In the genomic region with DNA sequence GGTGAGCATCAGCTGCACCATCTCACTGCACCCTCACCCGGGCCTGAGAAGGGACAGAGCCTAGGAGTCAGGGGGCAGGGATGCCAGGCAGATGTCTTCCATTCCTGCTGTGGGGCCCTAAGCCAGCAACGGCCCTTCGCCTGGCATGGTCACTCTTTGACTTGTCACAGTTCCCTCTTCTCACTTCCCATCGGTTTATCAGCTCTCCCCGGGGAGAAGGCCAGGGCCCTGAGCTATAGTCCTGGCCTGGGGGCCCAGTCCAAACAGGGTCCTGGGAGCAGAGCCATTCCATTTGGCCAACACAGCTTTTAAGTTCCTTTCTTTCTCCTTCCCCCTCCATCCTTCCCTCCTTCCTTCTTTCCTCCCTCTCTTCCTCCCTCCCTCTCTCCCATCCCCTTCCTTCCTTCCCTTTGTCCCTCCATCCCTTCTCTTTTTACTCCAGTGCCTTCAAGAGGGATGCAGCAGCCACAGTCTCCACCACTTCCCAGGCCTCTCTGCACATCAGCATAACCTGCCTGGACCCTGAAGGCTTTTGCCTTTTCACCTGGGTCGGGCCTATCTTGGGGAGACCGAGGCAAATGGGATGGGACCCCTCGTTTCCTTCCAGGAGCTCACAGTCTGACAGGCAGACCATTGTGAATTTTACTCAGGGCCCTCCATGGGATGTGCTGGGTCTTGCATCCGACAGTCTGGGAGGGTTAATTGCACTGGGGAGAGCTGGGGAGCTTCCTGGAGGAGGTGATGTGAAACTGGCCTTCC, we compare ENCODE assay signal across 11 cellular contexts. TPM values are rescaled to one million over a fixed set of nuclear protein-coding genes. Genes with fewer than 3 reads are reported as not detected.
DNase-seq lines count a peak whose midpoint lies in the region; ATAC-seq and TF ChIP-seq lines count a peak whose summit lies in the region.
"Had no signal": no experiment of that assay in that cellular context is flagged by ENCODE, and none has a peak within 500 bp of the region (broad histone marks: within the 10 kb centered on the region; RNA-seq: fewer than 3 reads in every experiment).

No MANE protein-coding gene starts in this region.

- H3K4me1 ChIP-seq in RWPE2 (ENCODE audit: insufficient read depth, poor library complexity, severe bottlenecking) (peaks cover 19% of the 10 kb centered on the region), gastrocnemius medialis (peaks cover 2 to 3% of the 10 kb centered on the region in 2 donors)

- POLR2A ChIA-PET in AG04449 (lab: Yijun Ruan, JAX) = interaction anchor here (1.0 to 3.7 kb wide), 18 partner anchors 9 to 197 kb away, joined by 3 to 27 read pairs (median 6); no protein-coding TSS in a partner anchor

- CTCF ChIA-PET in AG04449 (lab: Yijun Ruan, JAX) = interaction anchor here (0.9 to 3.6 kb wide), 10 partner anchors 10 to 475 kb away, joined by 3 to 23 read pairs (median 4); no protein-coding TSS in a partner anchor

- H3K36me3 ChIP-seq in RWPE2 (ENCODE audit: low read depth) = peaks cover 24% of the 10 kb centered on the region
- H3K36me3 ChIP-seq in gastrocnemius medialis = no peaks in the 10 kb centered on the region

- in situ Hi-C loops in gastrocnemius medialis (cut with MboI; ENCODE audit: low sequenced_read_pairs in 4 of 4) = no loop called here

- H3K4me3 ChIP-seq in AG04449 (ENCODE audit: low read depth, low read length) = peak overlapping the region; percentile 68
- no peak overlapping the region for H3K4me3 ChIP-seq in RWPE2 (ENCODE audit: severe bottlenecking)
- peak overlapping the region; percentile 80 for H3K4me3 ChIP-seq in fibroblast of the aortic adventitia (ENCODE audit: low read depth, low read length)
- no peak overlapping the region for H3K4me3 ChIP-seq in gastrocnemius medialis
- H3K4me3 ChIP-seq: lung had no signal

- intact Hi-C loops in gastrocnemius medialis (cut with DNase I; ENCODE audit: low total_unique reads) = no loop called here

- no peak for DNase-seq in AG04449 (ENCODE audit: low read depth, low spot score)
- DNase-seq in RWPE2 (ENCODE audit: low spot score) = no peak
- DNase-seq in fibroblast of the aortic adventitia (ENCODE audit: low read depth) = no peak
- no peak for DNase-seq in gastrocnemius medialis
- no peak for DNase-seq in stimulated activated CD4-positive, alpha-beta T cell treated with anti-CD3 and anti-CD28 coated beads, Interleukin-4, amount 100 ng/mL, for 24 hours
- DNase-seq in DMS 273 (lab: John Stamatoyannopoulos, UW; ENCODE audit: unreplicated experiment) = no peak
- DNase-seq in retina = no peak
- DNase-seq: activated CD4-positive, alpha-beta T cell treated with anti-CD3 and anti-CD28 coated beads for 36 hours; NCI-H2081 treated with DMSO at 0.1 percent for 48 hours had no signal

- H3K9me3 ChIP-seq in RWPE2 (ENCODE audit: severe bottlenecking) (no peaks in the 10 kb centered on the region), gastrocnemius medialis (no peaks in the 10 kb centered on the region)

- TF ChIP-seq POLR2A in gastrocnemius medialis (IDR thresholded peaks at IDR 0.05) = no peak

- H3K27ac ChIP-seq in RWPE2 (ENCODE audit: poor library complexity, severe bottlenecking) (peak overlapping the region; percentile 90), gastrocnemius medialis (peak overlapping the region; percentile 41 to 71 (median 60))

- ATAC-seq in RWPE2 (ENCODE audit: low read depth) (no peak), gastrocnemius medialis (no peak), GM19035 (IDR thresholded peaks at IDR 0.05; ENCODE audit: unreplicated experiment) (no peak)
- ATAC-seq: activated CD4-positive, alpha-beta T cell treated with anti-CD3 and anti-CD28 coated beads for 36 hours had no signal

- TF ChIP-seq CTCF in AG04449 (IDR thresholded peaks at IDR 0.05; ENCODE audit: insufficient read depth, low read length, missing control alignments) (no peak), RWPE2 (IDR thresholded peaks at IDR 0.05; ENCODE audit: poor library complexity, severe bottlenecking) (no peak), fibroblast of the aortic adventitia (IDR thresholded peaks at IDR 0.05; ENCODE audit: insufficient read depth, low read length) (no peak), gastrocnemius medialis (IDR thresholded peaks at IDR 0.05 in 4 of 5, conservative IDR thresholded peaks at IDR 0.05 in 1 of 5) (no peak)

- no peaks in the 10 kb centered on the region for H3K27me3 ChIP-seq in RWPE2 (ENCODE audit: insufficient read depth, poor library complexity, severe bottlenecking)
- peaks cover 21 to 34% (median 29%) of the 10 kb centered on the region in 3 donors for H3K27me3 ChIP-seq in gastrocnemius medialis

RNA-seq across cellular contexts. Expression of gene COL5A1, which starts 4.2 kb away (rescaled TPM):
- total RNA-seq in fibroblast of the aortic adventitia (ENCODE audit: low replicate concordance) (171 and 188 TPM in 2 replicates), gastrocnemius medialis (1 to 10 TPM; 1.6 to 2.8 (median 2.3) TPM)

Comparison
In these comparisons a context has a peak if more than half of its experiments do, and no peak if none do; other contexts are left out.
1. H3K4me3 ChIP-seq: peak in AG04449 (single experiment) and fibroblast of the aortic adventitia (single experiment); none in RWPE2 (single experiment) and gastrocnemius medialis (0 of 4).
2. RNA of gene COL5A1, which starts 4.2 kb away (total RNA-seq): 171 to 188 TPM in fibroblast of the aortic adventitia; 1.6 to 2.8 TPM in gastrocnemius medialis; every median in the first group is over 10 times any median in the second.